25 cellular contexts compared by ENCODE assay signal in the genomic region with DNA sequence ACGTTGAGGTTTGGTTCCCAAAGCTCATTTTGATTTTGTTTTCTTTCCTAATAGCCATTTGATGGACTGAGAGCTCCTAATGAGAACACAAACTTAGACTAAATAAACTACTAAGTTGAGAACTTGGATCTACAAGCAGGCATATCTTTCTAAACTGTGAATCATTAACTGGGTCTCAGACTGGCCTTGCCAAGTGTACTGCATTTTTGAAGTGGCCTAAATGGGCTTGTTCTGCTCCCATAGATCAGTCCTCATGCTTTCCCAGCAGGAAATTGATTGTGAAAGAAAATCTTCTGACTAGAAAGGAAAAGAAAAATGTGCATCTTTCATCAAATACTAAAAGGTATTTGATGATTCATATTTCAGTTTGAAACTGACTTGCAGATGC. TPM values are rescaled to one million over a fixed set of nuclear protein-coding genes. Genes with fewer than 3 reads are reported as not detected.
A peak's percentile ranks its signal among the peaks of the same experiment; 100 is the strongest.
DNase-seq lines count a peak whose midpoint lies in the region; FAIRE-seq and TF ChIP-seq lines count a peak whose summit lies in the region.
"Had no signal": no experiment of that assay in that cellular context is flagged by ENCODE, and none has a peak within 500 bp of the region (broad histone marks: within the 10 kb centered on the region; RNA-seq: fewer than 3 reads in every experiment).

No MANE protein-coding gene starts in this region.

- H2AFZ ChIP-seq in trophoblast cell (ENCODE audit: insufficient read depth, low read length, poor library complexity), result no peak overlapping the region
- H2AFZ ChIP-seq: parathyroid adenoma had no signal

- H3K9me3 Mint-ChIP-seq in osteocyte (ENCODE audit: unreplicated experiment), result no peaks in the 10 kb centered on the region
- no peaks in the 10 kb centered on the region for H3K9me3 Mint-ChIP-seq in CD14-positive monocyte
- H3K9me3 Mint-ChIP-seq: activated CD4-positive, alpha-beta memory T cell treated with anti-CD3 and anti-CD28 coated beads, Interleukin-2, amount 10 ng/mL, durations not matched to agents 7 days and 5 days; CD4-positive, CD25-positive, alpha-beta regulatory T cell; dendritic cell treated with granulocyte-macrophage colony-stimulating factor and Interleukin-4, amounts not matched to agents 40 ng/mL and 50 ng/mL, for 4 days; immature natural killer cell; naive B cell; stimulated activated memory B cell treated with anti-CD40 and anti-IgM and Interleukin-4, amounts not matched to agents 10 μg/mL and 1 μg/mL and 100 μg/mL, for 72 hours had no signal

- H2BK12ac ChIP-seq in trophoblast cell (ENCODE audit: low read length), result no peak overlapping the region

- FAIRE-seq in GM12892 (lab: Jason Lieb, UNC), result no peak

- H4K8ac ChIP-seq in trophoblast cell (ENCODE audit: low read depth, low read length), result no peak overlapping the region

- H3K4me3 ChIP-seq in epithelial cell of esophagus (ENCODE audit: low read length) (no peak overlapping the region), trophoblast cell (ENCODE audit: low read depth, low read length) (no peak overlapping the region)
- H3K4me3 ChIP-seq: cardiac muscle cell had no signal

- TF ChIP-seq CTCF in epithelial cell of esophagus (IDR thresholded peaks at IDR 0.05; ENCODE audit: insufficient read depth, low read depth, low read length, missing control alignments) (no peak), osteocyte (IDR thresholded peaks at IDR 0.05) (no peak), CD14-positive monocyte (IDR thresholded peaks at IDR 0.05) (no peak)

- no peak overlapping the region for H3K9ac ChIP-seq in trophoblast cell (ENCODE audit: low read length)
- H3K9ac ChIP-seq: parathyroid adenoma had no signal

- H3K36me3 ChIP-seq in trophoblast cell (ENCODE audit: control insufficient read depth in 1 of 2, insufficient read depth in 2 of 2, low read length in 2 of 2), result no peaks in the 10 kb centered on the region
- H3K36me3 ChIP-seq: cardiac muscle cell had no signal

- DNase-seq in HuH-7 (ENCODE audit: low spot score) (peak; percentile 43), epithelial cell of esophagus (ENCODE audit: low read depth) (peak; percentile 9), left kidney (ENCODE audit: low read depth, low spot score) (peak; percentile 32), trophoblast cell (peak; percentile 12 to 67), midbrain (lab: John Stamatoyannopoulos, UW) (no peak), osteocyte (ENCODE audit: extremely low spot score, unreplicated experiment) (no peak), CD14-positive monocyte (ENCODE audit: low spot score) (no peak), GM12892 (ENCODE audit: insufficient read length) (no peak)
- DNase-seq: activated CD4-positive, alpha-beta memory T cell treated with anti-CD3 and anti-CD28 coated beads, Interleukin-2, amount 10 ng/mL, durations not matched to agents 7 days and 5 days; activated CD4-positive, CD25-positive, alpha-beta regulatory T cell; activated gamma-delta T cell; CD4-positive, CD25-positive, alpha-beta regulatory T cell; DMS53; immature natural killer cell; naive B cell; NCI-H1694; NCI-H774; T1000 had no signal

- peaks cover 35% of the 10 kb centered on the region for H3K27me3 Mint-ChIP-seq in osteocyte (ENCODE audit: unreplicated experiment)
- H3K27me3 Mint-ChIP-seq in CD14-positive monocyte (ENCODE audit: low read depth in 3 of 3), result peaks cover 4 to 21% (median 6%) of the 10 kb centered on the region in 3 donors

- intact Hi-C loops in CD14-positive monocyte (cut with micrococcal nuclease), result loop anchor here (2.0 to 10.0 kb wide), 3 partner anchors 47 to 673 kb away; a partner anchor contains a TSS

- H3K27ac ChIP-seq in trophoblast cell (ENCODE audit: low read depth, low read length), result no peak overlapping the region
- H3K27ac ChIP-seq: cardiac muscle cell, foreskin keratinocyte, parathyroid adenoma had no signal

- no peak overlapping the region for H3K18ac ChIP-seq in trophoblast cell (ENCODE audit: low read length)

- no peak overlapping the region for H2BK120ac ChIP-seq in trophoblast cell (ENCODE audit: insufficient read depth, low read length, poor library complexity)

- no peak overlapping the region for H4K12ac ChIP-seq in trophoblast cell (ENCODE audit: low read depth, low read length)

- peaks cover 1% of the 10 kb centered on the region for H3K9me3 ChIP-seq in trophoblast cell (ENCODE audit: insufficient read depth, low read depth, low read length)

- H3K4me2 ChIP-seq in trophoblast cell (ENCODE audit: low read length), result no peak overlapping the region

- H2BK5ac ChIP-seq in trophoblast cell (ENCODE audit: low read depth, low read length, poor library complexity), result no peak overlapping the region

- H3K79me2 ChIP-seq in trophoblast cell (ENCODE audit: control insufficient read depth, insufficient read depth, low read length, poor library complexity), result no peaks in the 10 kb centered on the region
- H3K79me2 ChIP-seq: parathyroid adenoma had no signal

- no peak overlapping the region for H3K14ac ChIP-seq in trophoblast cell (ENCODE audit: low read length)

- H3K27ac Mint-ChIP-seq in osteocyte (ENCODE audit: unreplicated experiment) (no peak overlapping the region), CD14-positive monocyte (peak overlapping the region in 1 of 7 donors; percentile 11)
- H3K27ac Mint-ChIP-seq: activated CD4-positive, alpha-beta memory T cell treated with anti-CD3 and anti-CD28 coated beads, Interleukin-2, amount 10 ng/mL, durations not matched to agents 7 days and 5 days; CD4-positive, CD25-positive, alpha-beta regulatory T cell; dendritic cell treated with granulocyte-macrophage colony-stimulating factor and Interleukin-4, amounts not matched to agents 40 ng/mL and 50 ng/mL, for 4 days; immature natural killer cell; stimulated activated memory B cell treated with anti-CD40 and anti-IgM and Interleukin-4, amounts not matched to agents 10 μg/mL and 1 μg/mL and 100 μg/mL, for 72 hours had no signal

- H2AK5ac ChIP-seq in trophoblast cell (ENCODE audit: low read length), result no peak overlapping the region

- no peak overlapping the region for H3K4ac ChIP-seq in trophoblast cell (ENCODE audit: low read depth, low read length)

- H3K27me3 ChIP-seq in trophoblast cell (ENCODE audit: insufficient read depth, low read length), result no peaks in the 10 kb centered on the region
- H3K27me3 ChIP-seq: cardiac muscle cell had no signal

- TF ChIP-seq POLR2A in GM12892 (IDR thresholded peaks at IDR 0.05; ENCODE audit: low read depth, low read length), result no peak

- H3K4me1 Mint-ChIP-seq in osteocyte (ENCODE audit: unreplicated experiment) (peaks cover 2% of the 10 kb centered on the region), CD14-positive monocyte (peaks cover 42% of the 10 kb centered on the region)

- peaks cover 0 to under 1% of the 10 kb centered on the region in 2 experiments for H3K4me1 ChIP-seq in trophoblast cell (ENCODE audit: control insufficient read depth in 1 of 2, insufficient read depth in 2 of 2, low read length in 2 of 2)
- H3K4me1 ChIP-seq: foreskin keratinocyte, parathyroid adenoma had no signal

- no peaks in the 10 kb centered on the region for H3K79me1 ChIP-seq in trophoblast cell (ENCODE audit: low read length)

- WGBS in trophoblast cell (ENCODE audit: extremely low coverage, insufficient coverage, insufficient read length), result no CpG with 5 or more reads among the region's 1 CpG

- no peak overlapping the region for H4K91ac ChIP-seq in trophoblast cell (ENCODE audit: low read depth, low read length)

- H3K4me3 Mint-ChIP-seq in osteocyte (ENCODE audit: unreplicated experiment), result no peak overlapping the region
- no peak overlapping the region for H3K4me3 Mint-ChIP-seq in CD14-positive monocyte
- H3K4me3 Mint-ChIP-seq: activated CD4-positive, alpha-beta memory T cell treated with anti-CD3 and anti-CD28 coated beads, Interleukin-2, amount 10 ng/mL, durations not matched to agents 7 days and 5 days; CD4-positive, CD25-positive, alpha-beta regulatory T cell; dendritic cell treated with granulocyte-macrophage colony-stimulating factor and Interleukin-4, amounts not matched to agents 40 ng/mL and 50 ng/mL, for 4 days; immature natural killer cell; naive B cell; stimulated activated memory B cell treated with anti-CD40 and anti-IgM and Interleukin-4, amounts not matched to agents 10 μg/mL and 1 μg/mL and 100 μg/mL, for 72 hours had no signal

- H3K36me3 Mint-ChIP-seq in osteocyte (ENCODE audit: unreplicated experiment) (no peaks in the 10 kb centered on the region), CD14-positive monocyte (no peaks in the 10 kb centered on the region)
- H3K36me3 Mint-ChIP-seq: CD4-positive, CD25-positive, alpha-beta regulatory T cell; immature natural killer cell; naive B cell; stimulated activated memory B cell treated with anti-CD40 and anti-IgM and Interleukin-4, amounts not matched to agents 10 μg/mL and 1 μg/mL and 100 μg/mL, for 72 hours had no signal

- H3K23ac ChIP-seq in trophoblast cell (ENCODE audit: low read length), result no peak overlapping the region

RNA-seq across cellular contexts. Expression of a gene that starts 46.7 kb away (rescaled TPM):
- 28.0 and 29.0 TPM in 2 replicates for polyA plus RNA-seq in trophoblast cell (2013)
- 52.4 and 57.3 TPM in 2 replicates for total RNA-seq in osteocyte
- polyA plus RNA-seq in CD14-positive monocyte, result 10 to 100 TPM; 15.0 to 22.2 TPM
- polyA plus RNA-seq in GM12892 (2012; ENCODE audit: missing spikeins), result 23.5 TPM

RNA-seq across cellular contexts. Expression of a gene that starts 51.4 kb away (rescaled TPM):
- not detected in 2 replicates for polyA plus RNA-seq in trophoblast cell (2013)
- total RNA-seq in osteocyte, result not detected in 2 replicates
- polyA plus RNA-seq in CD14-positive monocyte, result not detected
- polyA plus RNA-seq in GM12892 (2012; ENCODE audit: missing spikeins), result not detected
- total RNA-seq: activated CD4-positive, alpha-beta memory T cell treated with anti-CD3 and anti-CD28 coated beads, Interleukin-2, amount 10 ng/mL, durations not matched to agents 7 days and 5 days; CD4-positive, CD25-positive, alpha-beta regulatory T cell; foreskin keratinocyte; OCI-LY7 had no signal
- polyA plus RNA-seq: adipose tissue; cardiac muscle cell; CD4-positive, CD25-positive, alpha-beta regulatory T cell; foreskin keratinocyte; immature natural killer cell had no signal

Comparison
In these comparisons a context has a peak if more than half of its experiments do, and no peak if none do; other contexts are left out.
1. DNase-seq: peak in HuH-7 (single experiment), epithelial cell of esophagus (single experiment), left kidney (single experiment) and trophoblast cell (2 of 2); none in midbrain (single experiment), osteocyte (single experiment), CD14-positive monocyte (single experiment) and GM12892 (single experiment).